20 cellular contexts compared by ENCODE assay signal in genomic region chr17:21140911-21141310, GRCh38. TPM values are rescaled to one million over a fixed set of nuclear protein-coding genes. Genes with fewer than 3 reads are reported as not detected.
A peak's percentile ranks its signal among the peaks of the same experiment; 100 is the strongest.
DNase-seq lines count a peak whose midpoint lies in the region; ATAC-seq and TF ChIP-seq lines count a peak whose summit lies in the region.
"Had no signal": no experiment of that assay in that cellular context is flagged by ENCODE, and none has a peak within 500 bp of the region (broad histone marks: within the 10 kb centered on the region; RNA-seq: fewer than 3 reads in every experiment).

No MANE protein-coding gene starts in this region.

- H3K9me3 Mint-ChIP-seq in dendritic cell treated with granulocyte-macrophage colony-stimulating factor and Interleukin-4, amounts not matched to agents 40 ng/mL and 50 ng/mL, for 4 days, result peaks cover 5% of the 10 kb centered on the region

- H3K4me3 Mint-ChIP-seq in dendritic cell treated with granulocyte-macrophage colony-stimulating factor and Interleukin-4, amounts not matched to agents 40 ng/mL and 50 ng/mL, for 4 days, result no peak overlapping the region

- peak overlapping the region; percentile 51 for H3K27ac Mint-ChIP-seq in dendritic cell treated with granulocyte-macrophage colony-stimulating factor and Interleukin-4, amounts not matched to agents 40 ng/mL and 50 ng/mL, for 4 days

- no peak for DNase-seq in cardiac septum (ENCODE audit: low spot score)
- DNase-seq in NCI-H146 (lab: John Stamatoyannopoulos, UW), result no peak
- DNase-seq in CD1c-positive myeloid dendritic cell (ENCODE audit: extremely low spot score), result no peak
- DNase-seq: activated CD4-positive, alpha-beta T cell treated with anti-CD3 and anti-CD28 coated beads, Interleukin-2, amount 50 U/mL, for 4 hours; aorta; H7; KG1; NCI-H1930; NCI-H82; SHP77; T1000; testis had no signal

- no peaks in the 10 kb centered on the region for H3K27me3 Mint-ChIP-seq in dendritic cell treated with granulocyte-macrophage colony-stimulating factor and Interleukin-4, amounts not matched to agents 40 ng/mL and 50 ng/mL, for 4 days

- no peak for TF ChIP-seq CTCF in GM12875 (IDR thresholded peaks at IDR 0.05; ENCODE audit: borderline replicate concordance, insufficient read depth, low read depth, low read length)

- H3K4me3 ChIP-seq in GM12875 (ENCODE audit: low read depth, low read length), result peak overlapping the region; percentile 55
- H3K4me3 ChIP-seq: esophagus muscularis mucosa, hepatocyte, prostate gland, testis had no signal

- ATAC-seq in GM19463 (IDR thresholded peaks at IDR 0.05; ENCODE audit: unreplicated experiment) (peak; percentile 67), HG03378 (IDR thresholded peaks at IDR 0.05; ENCODE audit: unreplicated experiment) (peak; percentile 47), GM21381 (IDR thresholded peaks at IDR 0.05; ENCODE audit: unreplicated experiment) (no peak)

- intact Hi-C loops in dendritic cell treated with granulocyte-macrophage colony-stimulating factor and Interleukin-4, amounts not matched to agents 40 ng/mL and 50 ng/mL, for 4 days (cut with micrococcal nuclease), result no loop called here
- intact Hi-C loops in cardiac septum (cut with DNase I), result no loop called here

- peaks cover 12% of the 10 kb centered on the region for H3K36me3 Mint-ChIP-seq in dendritic cell treated with granulocyte-macrophage colony-stimulating factor and Interleukin-4, amounts not matched to agents 40 ng/mL and 50 ng/mL, for 4 days (ENCODE audit: low read depth)

- H3K4me1 Mint-ChIP-seq in dendritic cell treated with granulocyte-macrophage colony-stimulating factor and Interleukin-4, amounts not matched to agents 40 ng/mL and 50 ng/mL, for 4 days (ENCODE audit: low read depth), result peaks cover 44% of the 10 kb centered on the region

RNA-seq across cellular contexts. Expression of gene DHRS7B, which starts 14.1 kb away (rescaled TPM):
- 37.4 TPM for total RNA-seq in cardiac septum
